13 cellular contexts compared by ENCODE assay signal in the genomic region with DNA sequence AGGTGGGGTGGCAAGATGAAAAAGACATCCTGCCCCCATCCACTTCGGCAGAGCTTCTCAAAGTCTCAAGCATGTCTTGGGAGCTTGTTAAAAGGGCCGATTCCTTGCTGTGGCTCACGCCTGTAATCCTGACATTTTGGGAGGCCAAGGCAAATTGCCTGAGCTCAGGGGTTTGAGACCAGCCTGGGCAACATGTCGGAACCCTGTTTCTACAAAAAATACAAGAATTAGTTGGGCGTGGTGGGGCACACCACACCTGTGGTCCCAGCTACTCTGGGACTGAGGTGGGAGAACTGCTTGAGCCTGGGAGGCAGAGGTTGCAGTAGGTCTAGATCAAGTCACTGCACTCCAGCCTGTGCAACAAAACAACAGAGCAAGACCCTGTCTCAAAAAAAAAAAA. TPM values are rescaled to one million over a fixed set of nuclear protein-coding genes. Genes with fewer than 3 reads are reported as not detected.
A peak's percentile ranks its signal among the peaks of the same experiment; 100 is the strongest.
DNase-seq lines count a peak whose midpoint lies in the region; ATAC-seq and TF ChIP-seq lines count a peak whose summit lies in the region.
"Had no signal": no experiment of that assay in that cellular context is flagged by ENCODE, and none has a peak within 500 bp of the region (broad histone marks: within the 10 kb centered on the region; RNA-seq: fewer than 3 reads in every experiment).

No MANE protein-coding gene starts in this region.

- POLR2A ChIA-PET in activated CD8-positive, alpha-beta T cell treated with anti-CD3 and anti-CD28 coated beads for 36 hours (lab: Charles Lee): interaction anchor here (1.1 to 7.2 kb wide), 5 partner anchors 7 to 16 kb away, joined by 3 to 67 read pairs (median 8); a partner anchor contains a TSS

- CTCF ChIA-PET in mammary epithelial cell (lab: Charles Lee; ENCODE audit: low non-redundant PET): no interaction called here
- CTCF ChIA-PET in activated CD8-positive, alpha-beta T cell treated with anti-CD3 and anti-CD28 coated beads for 36 hours (lab: Charles Lee): interaction anchor here (0.7 to 8.6 kb wide), 3 partner anchors 11 to 17 kb away, joined by 3 to 73 read pairs (median 4); a partner anchor contains a TSS

- H3K4me2 ChIP-seq in mammary epithelial cell (ENCODE audit: insufficient read depth, low read depth, low read length): no peak overlapping the region

- H3K27me3 Mint-ChIP-seq in activated CD8-positive, alpha-beta T cell treated with anti-CD3 and anti-CD28 coated beads for 36 hours: no peaks in the 10 kb centered on the region
- H3K27me3 Mint-ChIP-seq: brain had no signal

- H2AFZ ChIP-seq in mammary epithelial cell (ENCODE audit: low read depth, low read length): no peak overlapping the region

- ATAC-seq in activated CD8-positive, alpha-beta T cell treated with anti-CD3 and anti-CD28 coated beads for 36 hours: no peak
- ATAC-seq in lower lobe of right lung: no peak
- ATAC-seq in HG02798 (IDR thresholded peaks at IDR 0.05; ENCODE audit: poor library complexity, unreplicated experiment): no peak

- no TSS peak for BruUV-seq in mammary epithelial cell (replicated peaks; lab: Mats Ljungman, UMichigan)

- H3K9me3 ChIP-seq in breast epithelium (no peaks in the 10 kb centered on the region), mammary epithelial cell (replicated peaks; ENCODE audit: insufficient read depth, low read length) (no peaks in the 10 kb centered on the region), lower lobe of right lung (no peaks in the 10 kb centered on the region), thymus (ENCODE audit: control insufficient read depth) (no peaks in the 10 kb centered on the region)

- in situ Hi-C loops in mammary epithelial cell (cut with MboI; ENCODE audit: low sequenced_read_pairs in 2 of 2): no loop called here

- H3K27me3 ChIP-seq in breast epithelium (no peaks in the 10 kb centered on the region), mammary epithelial cell (ENCODE audit: insufficient read depth, low read length) (no peaks in the 10 kb centered on the region), lower lobe of right lung (ENCODE audit: low read depth) (no peaks in the 10 kb centered on the region), thymus (ENCODE audit: control insufficient read depth, insufficient read depth) (no peaks in the 10 kb centered on the region)

- H3K4me1 ChIP-seq in breast epithelium: peaks cover 0 to 14% of the 10 kb centered on the region in 2 donors
- peaks cover 12% of the 10 kb centered on the region for H3K4me1 ChIP-seq in mammary epithelial cell (ENCODE audit: insufficient read depth, low read length)
- peaks cover 72% of the 10 kb centered on the region for H3K4me1 ChIP-seq in lower lobe of right lung
- peaks cover 21% of the 10 kb centered on the region for H3K4me1 ChIP-seq in thymus (ENCODE audit: control insufficient read depth, insufficient read depth, low read length)

- dilution Hi-C loops in mammary epithelial cell (cut with HindIII; ENCODE audit: low sequenced_read_pairs): no loop called here

- peak overlapping the region; percentile 65 for H3K27ac Mint-ChIP-seq in activated CD8-positive, alpha-beta T cell treated with anti-CD3 and anti-CD28 coated beads for 36 hours

- WGBS in mammary epithelial cell (ENCODE audit: low coverage, missing lambda C conversion rate): 80% methylated on average over 5 of the region's 5 CpGs
- WGBS in thymus: 94% methylated on average over 5 of the region's 5 CpGs

- no peak overlapping the region for H3K4me3 ChIP-seq in breast epithelium
- no peak overlapping the region for H3K4me3 ChIP-seq in mammary epithelial cell (replicated peaks in 1 of 3; ENCODE audit: insufficient read depth in 1 of 3, low read depth in 2 of 3, low read length in 3 of 3)
- no peak overlapping the region for H3K4me3 ChIP-seq in lower lobe of right lung
- no peak overlapping the region for H3K4me3 ChIP-seq in thymus (ENCODE audit: low read length)

- no peak overlapping the region for H3K9ac ChIP-seq in mammary epithelial cell (ENCODE audit: insufficient read depth, low read length)

- no peaks in the 10 kb centered on the region for H3K9me3 Mint-ChIP-seq in activated CD8-positive, alpha-beta T cell treated with anti-CD3 and anti-CD28 coated beads for 36 hours
- H3K9me3 Mint-ChIP-seq: brain had no signal

- H4K20me1 ChIP-seq in mammary epithelial cell (ENCODE audit: insufficient read depth, low read length): no peaks in the 10 kb centered on the region

- TF ChIP-seq CTCF in breast epithelium (IDR thresholded peaks at IDR 0.05): no peak
- TF ChIP-seq CTCF in mammary epithelial cell (conservative IDR thresholded peaks at IDR 0.05 in 1 of 2, IDR thresholded peaks at IDR 0.05 in 1 of 2; ENCODE audit: extremely low read depth in 1 of 2, insufficient read depth in 1 of 2, low read depth in 1 of 2, low read length in 2 of 2): no peak
- TF ChIP-seq CTCF in activated CD8-positive, alpha-beta T cell treated with anti-CD3 and anti-CD28 coated beads for 36 hours (IDR thresholded peaks at IDR 0.05): no peak
- no peak for TF ChIP-seq CTCF in lower lobe of right lung (IDR thresholded peaks at IDR 0.05)

- H3K4me3 Mint-ChIP-seq in activated CD8-positive, alpha-beta T cell treated with anti-CD3 and anti-CD28 coated beads for 36 hours: no peak overlapping the region
- H3K4me3 Mint-ChIP-seq: brain had no signal

- peak overlapping the region; percentile 77 to 78 for H3K27ac ChIP-seq in breast epithelium
- H3K27ac ChIP-seq in mammary epithelial cell (ENCODE audit: insufficient read depth, low read depth, low read length): no peak overlapping the region
- peak overlapping the region; percentile 83 for H3K27ac ChIP-seq in lower lobe of right lung
- H3K27ac ChIP-seq in thymus (ENCODE audit: low read depth): peak overlapping the region; percentile 72

- H3K4me1 Mint-ChIP-seq in activated CD8-positive, alpha-beta T cell treated with anti-CD3 and anti-CD28 coated beads for 36 hours (ENCODE audit: low read depth): peaks cover 59% of the 10 kb centered on the region

- DNase-seq in breast epithelium (ENCODE audit: low spot score in 2 of 2) (no peak), mammary epithelial cell (no peak), lower lobe of right lung (peak; percentile 24), NCI-H187 treated with DMSO at 0.1 percent for 48 hours (lab: John Stamatoyannopoulos, UW) (no peak), NCI-H2171 treated with DMSO at 0.1 percent for 48 hours (lab: John Stamatoyannopoulos, UW) (no peak)
- no peak for DNase-seq in activated CD8-positive, alpha-beta T cell treated with anti-CD3 and anti-CD28 coated beads for 36 hours
- DNase-seq: AML-193; EL; NCI-H510A; stimulated activated CD8-positive, alpha-beta memory T cell treated with anti-CD3 and anti-CD28 coated beads, Interleukin-4, amount 100 ng/mL, for 48 hours had no signal

- H3K36me3 ChIP-seq in breast epithelium (no peaks in the 10 kb centered on the region), mammary epithelial cell (ENCODE audit: insufficient read depth, low read length) (peaks cover 15% of the 10 kb centered on the region), lower lobe of right lung (peaks cover 49% of the 10 kb centered on the region), thymus (ENCODE audit: control insufficient read depth, insufficient read depth) (peaks cover 50% of the 10 kb centered on the region)

- intact Hi-C loops in breast epithelium (cut with DNase I; ENCODE audit: low total_unique reads) (no loop called here), mammary epithelial cell (cut with micrococcal nuclease) (no loop called here), lower lobe of right lung (cut with DNase I) (no loop called here)
- intact Hi-C loops in activated CD8-positive, alpha-beta T cell treated with anti-CD3 and anti-CD28 coated beads for 36 hours (cut with micrococcal nuclease): no loop called here

- H3K79me2 ChIP-seq in mammary epithelial cell (ENCODE audit: insufficient read depth, low read length): peaks cover 7% of the 10 kb centered on the region

- H3K36me3 Mint-ChIP-seq in activated CD8-positive, alpha-beta T cell treated with anti-CD3 and anti-CD28 coated beads for 36 hours (ENCODE audit: low read depth): peaks cover 31% of the 10 kb centered on the region

- TF ChIP-seq POLR2A in breast epithelium (IDR thresholded peaks at IDR 0.05): no peak

RNA-seq across cellular contexts. Expression of a gene that starts 14.5 kb away (rescaled TPM):
- total RNA-seq in breast epithelium (100 to 1,000 TPM in 1 of 3 donors, 10 to 100 TPM in 2; 74.6 to 128 (median 88.8) TPM), mammary epithelial cell (10 to 100 TPM; 36.8 to 87.0 TPM), lower lobe of right lung (142 TPM)
- polyA plus RNA-seq in mammary epithelial cell (61.1 TPM), thymus (65.5 TPM)
- 82.4 TPM for polyA minus RNA-seq in mammary epithelial cell
- 10 to 100 TPM; 39.5 to 39.8 TPM for total RNA-seq in activated CD8-positive, alpha-beta T cell treated with anti-CD3 and anti-CD28 coated beads for 36 hours

RNA-seq across cellular contexts. Expression of a gene that starts 55.4 kb away (rescaled TPM):
- total RNA-seq in breast epithelium (1 to 10 TPM; 5.1 to 7.3 (median 5.9) TPM), mammary epithelial cell (1 to 10 TPM; 2.3 to 8.7 TPM), lower lobe of right lung (7.3 TPM)
- polyA plus RNA-seq in mammary epithelial cell (7.8 TPM), thymus (8.3 TPM)
- polyA minus RNA-seq in mammary epithelial cell: 0.83 TPM
- total RNA-seq in activated CD8-positive, alpha-beta T cell treated with anti-CD3 and anti-CD28 coated beads for 36 hours: 1 to 10 TPM; 5.3 to 6.2 TPM

RNA-seq across cellular contexts. Expression of a gene that starts 55.6 kb away (rescaled TPM):
- 10 to 100 TPM in 1 of 3 donors, 1 to 10 TPM in 2; 3.8 to 10.4 (median 4.9) TPM for total RNA-seq in breast epithelium
- total RNA-seq in mammary epithelial cell: 10 to 100 TPM in 1 of 2 donors, under 1 TPM in 1; 0.83 to 10.9 TPM
- polyA plus RNA-seq in mammary epithelial cell: 10.2 TPM
- 8.5 TPM for polyA minus RNA-seq in mammary epithelial cell
- 10 to 100 TPM; 12.8 to 16.3 TPM for total RNA-seq in activated CD8-positive, alpha-beta T cell treated with anti-CD3 and anti-CD28 coated beads for 36 hours
- 10.0 TPM for total RNA-seq in lower lobe of right lung
- polyA plus RNA-seq in thymus: 10.8 TPM
